In genomic region chr22:21936151-21936778, GRCh38 we compare ENCODE assay signal across 13 cellular contexts. TPM values are rescaled to one million over a fixed set of nuclear protein-coding genes. Genes with fewer than 3 reads are reported as not detected.
DNase-seq lines count a peak whose midpoint lies in the region; ATAC-seq, FAIRE-seq and TF ChIP-seq lines count a peak whose summit lies in the region.
"Had no signal": no experiment of that assay in that cellular context is flagged by ENCODE, and none has a peak within 500 bp of the region (broad histone marks: within the 10 kb centered on the region; RNA-seq: fewer than 3 reads in every experiment).

No MANE protein-coding gene starts in this region.

- H3K79me2 ChIP-seq in ACC112 (ENCODE audit: control insufficient read depth, insufficient read depth, low read length, unreplicated experiment) = peaks cover 8% of the 10 kb centered on the region

- no peak for TF ChIP-seq EP300 in esophagus muscularis mucosa (IDR thresholded peaks at IDR 0.05)

- intact Hi-C loops in esophagus muscularis mucosa (cut with DNase I) = loop anchor here (5.0 kb wide), 2 partner anchors 69 to 224 kb away; partner anchors contain the start of gene MAPK1

- H3K36me3 Mint-ChIP-seq in neural crest cell (ENCODE audit: low read depth) = peaks cover 3% of the 10 kb centered on the region

- WGBS in esophagus muscularis mucosa = 87% methylated on average over 14 of the region's 15 CpGs

- peaks cover 39% of the 10 kb centered on the region for H3K4me1 Mint-ChIP-seq in neural crest cell

- H3K4me1 ChIP-seq in ACC112 (ENCODE audit: control insufficient read depth, insufficient read depth, low read length, unreplicated experiment) = peaks cover 18% of the 10 kb centered on the region
- peaks cover 51 to 76% (median 59%) of the 10 kb centered on the region in 4 donors for H3K4me1 ChIP-seq in esophagus muscularis mucosa

- H3K27me3 Mint-ChIP-seq in neural crest cell (ENCODE audit: low read depth) = no peaks in the 10 kb centered on the region

- TF ChIP-seq POLR2A in esophagus muscularis mucosa (IDR thresholded peaks at IDR 0.05; ENCODE audit: low read depth) = no peak

- no peak overlapping the region for H2AFZ ChIP-seq in ACC112 (ENCODE audit: low read length, unreplicated experiment)

- H3K4me3 Mint-ChIP-seq in neural crest cell = peak overlapping the region; percentile 34
- H3K4me3 Mint-ChIP-seq: mesothelial cell of epicardium had no signal

- H3K27ac ChIP-seq in ACC112 (ENCODE audit: low read depth, low read length) (peak overlapping the region; percentile 82), esophagus muscularis mucosa (replicated peaks in 1 of 4) (peak overlapping the region; percentile 92 to 98 (median 94))

- no peak overlapping the region for H3K27ac Mint-ChIP-seq in neural crest cell (ENCODE audit: unreplicated experiment)

- FAIRE-seq in RCC 7860 (lab: Jason Lieb, UNC) = no peak
- FAIRE-seq: A204.1 had no signal

- TF ChIP-seq CTCF in esophagus muscularis mucosa (IDR thresholded peaks at IDR 0.05) (no peak), neural crest cell (conservative IDR thresholded peaks at IDR 0.05) (no peak)

- no peaks in the 10 kb centered on the region for H3K9me3 ChIP-seq in esophagus muscularis mucosa

- ATAC-seq in GM21423 (IDR thresholded peaks at IDR 0.05; ENCODE audit: unreplicated experiment) = no peak
- ATAC-seq: HCT116, Panc1 had no signal

- H3K27me3 ChIP-seq in ACC112 (ENCODE audit: insufficient read depth, low read length) = no peaks in the 10 kb centered on the region
- no peaks in the 10 kb centered on the region for H3K27me3 ChIP-seq in esophagus muscularis mucosa

- H3K4me3 ChIP-seq in ACC112 (ENCODE audit: low read depth, low read length) (no peak overlapping the region), esophagus muscularis mucosa (no peak overlapping the region)

- DNase-seq in SIG-M5 treated with dmso at 0.1 percent for 504 hours (lab: John Stamatoyannopoulos, UW; ENCODE audit: unreplicated experiment) (peak; percentile 89), esophagus muscularis mucosa (ENCODE audit: extremely low spot score) (no peak), neural crest cell (ENCODE audit: low read depth, low spot score) (no peak), NCI-H1092 treated with DMSO at 0.1 percent for 48 hours (lab: John Stamatoyannopoulos, UW) (no peak), mucosa of gallbladder (ENCODE audit: low spot score) (no peak), RCC 7860 (ENCODE audit: low spot score) (no peak)
- DNase-seq: effector CD8-positive, alpha-beta T cell had no signal

- no peaks in the 10 kb centered on the region for H3K9me3 Mint-ChIP-seq in neural crest cell
- H3K9me3 Mint-ChIP-seq: mesothelial cell of epicardium had no signal

- H3K36me3 ChIP-seq in ACC112 (ENCODE audit: insufficient read depth, low read length) = no peaks in the 10 kb centered on the region
- H3K36me3 ChIP-seq in esophagus muscularis mucosa = peaks cover 19 to 60% (median 50%) of the 10 kb centered on the region in 4 donors

RNA-seq across cellular contexts. Expression of gene PPM1F, which starts 16.4 kb away (rescaled TPM):
- total RNA-seq in esophagus muscularis mucosa (10 to 100 TPM; 30.3 to 88.5 (median 74.1) TPM), neural crest cell (44.1 and 49.8 TPM in 2 replicates), mucosa of gallbladder (23.2 TPM)

RNA-seq across cellular contexts. Expression of gene TOP3B, which starts 46.3 kb away (rescaled TPM):
- total RNA-seq in esophagus muscularis mucosa (10 to 100 TPM; 12.3 to 27.5 (median 20.4) TPM), neural crest cell (77.0 and 77.5 TPM in 2 replicates), mucosa of gallbladder (33.1 TPM)
